In the genomic region with DNA sequence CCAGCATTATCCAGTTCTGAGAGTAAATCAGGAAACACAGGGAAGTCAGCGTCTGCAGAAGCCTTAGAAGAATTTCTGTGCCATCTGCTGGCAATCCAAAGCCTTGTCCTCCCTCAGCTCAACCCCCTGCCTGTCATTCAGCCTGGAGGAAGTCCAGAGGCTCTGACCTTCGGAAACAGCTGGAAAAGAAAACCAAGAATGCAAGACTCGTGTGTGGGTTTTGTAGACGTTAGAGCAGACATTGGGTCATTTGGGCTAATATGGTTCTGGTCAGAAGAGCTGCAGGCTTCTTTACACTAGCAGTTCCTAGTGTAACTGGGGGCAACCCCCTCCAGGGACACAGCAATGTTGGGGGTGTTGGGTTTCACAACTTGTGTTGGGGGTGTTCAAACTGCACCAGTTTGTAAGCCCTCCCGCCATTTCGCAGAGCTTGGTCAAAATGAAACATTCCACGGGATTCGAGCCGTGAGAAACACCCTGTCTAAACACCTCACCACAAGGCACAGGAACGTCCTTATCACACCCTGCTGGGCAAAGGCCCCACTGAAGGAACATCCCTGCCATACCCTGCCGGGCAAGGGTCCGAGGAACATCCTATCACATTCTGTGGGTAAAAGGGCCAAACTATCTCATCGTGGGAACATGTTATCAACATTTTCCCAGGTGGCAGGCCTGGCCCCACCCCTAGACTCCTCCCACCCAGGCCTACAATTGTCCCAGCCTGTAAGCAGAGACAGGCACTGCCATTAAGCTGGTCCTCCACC, we compare ENCODE assay signal across 1 cellular context.
A peak's percentile ranks its signal among the peaks of the same experiment; 100 is the strongest.
TF ChIP-seq lines count a peak whose summit lies in the region.

No MANE protein-coding gene starts in this region.

TF ChIP-seq in HepG2, 621 proteins besides CTCF, POLR2A, EP300 and RAD21 (continued from another document and continues in another):
- TF ChIP-seq, protein P1, sequence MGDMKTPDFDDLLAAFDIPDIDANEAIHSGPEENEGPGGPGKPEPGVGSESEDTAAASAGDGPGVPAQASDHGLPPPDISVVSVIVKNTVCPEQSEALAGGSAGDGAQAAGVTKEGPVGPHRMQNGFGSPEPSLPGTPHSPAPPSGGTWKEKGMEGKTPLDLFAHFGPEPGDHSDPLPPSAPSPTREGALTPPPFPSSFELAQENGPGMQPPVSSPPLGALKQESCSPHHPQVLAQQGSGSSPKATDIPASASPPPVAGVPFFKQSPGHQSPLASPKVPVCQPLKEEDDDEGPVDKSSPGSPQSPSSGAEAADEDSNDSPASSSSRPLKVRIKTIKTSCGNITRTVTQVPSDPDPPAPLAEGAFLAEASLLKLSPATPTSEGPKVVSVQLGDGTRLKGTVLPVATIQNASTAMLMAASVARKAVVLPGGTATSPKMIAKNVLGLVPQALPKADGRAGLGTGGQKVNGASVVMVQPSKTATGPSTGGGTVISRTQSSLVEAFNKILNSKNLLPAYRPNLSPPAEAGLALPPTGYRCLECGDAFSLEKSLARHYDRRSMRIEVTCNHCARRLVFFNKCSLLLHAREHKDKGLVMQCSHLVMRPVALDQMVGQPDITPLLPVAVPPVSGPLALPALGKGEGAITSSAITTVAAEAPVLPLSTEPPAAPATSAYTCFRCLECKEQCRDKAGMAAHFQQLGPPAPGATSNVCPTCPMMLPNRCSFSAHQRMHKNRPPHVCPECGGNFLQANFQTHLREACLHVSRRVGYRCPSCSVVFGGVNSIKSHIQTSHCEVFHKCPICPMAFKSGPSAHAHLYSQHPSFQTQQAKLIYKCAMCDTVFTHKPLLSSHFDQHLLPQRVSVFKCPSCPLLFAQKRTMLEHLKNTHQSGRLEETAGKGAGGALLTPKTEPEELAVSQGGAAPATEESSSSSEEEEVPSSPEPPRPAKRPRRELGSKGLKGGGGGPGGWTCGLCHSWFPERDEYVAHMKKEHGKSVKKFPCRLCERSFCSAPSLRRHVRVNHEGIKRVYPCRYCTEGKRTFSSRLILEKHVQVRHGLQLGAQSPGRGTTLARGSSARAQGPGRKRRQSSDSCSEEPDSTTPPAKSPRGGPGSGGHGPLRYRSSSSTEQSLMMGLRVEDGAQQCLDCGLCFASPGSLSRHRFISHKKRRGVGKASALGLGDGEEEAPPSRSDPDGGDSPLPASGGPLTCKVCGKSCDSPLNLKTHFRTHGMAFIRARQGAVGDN (CRISPR knock-in tag; IDR thresholded peaks at IDR 0.05), result peak; percentile 61
- 0 out of 2 replicates have a peak, but pooled peaks have one; percentile 26 for TF ChIP-seq NR2F6 (IDR thresholded peaks at IDR 0.05)
- TF ChIP-seq NR2F6 (CRISPR knock-in tag; IDR thresholded peaks at IDR 0.05), result no peak
- TF ChIP-seq, protein P2, sequence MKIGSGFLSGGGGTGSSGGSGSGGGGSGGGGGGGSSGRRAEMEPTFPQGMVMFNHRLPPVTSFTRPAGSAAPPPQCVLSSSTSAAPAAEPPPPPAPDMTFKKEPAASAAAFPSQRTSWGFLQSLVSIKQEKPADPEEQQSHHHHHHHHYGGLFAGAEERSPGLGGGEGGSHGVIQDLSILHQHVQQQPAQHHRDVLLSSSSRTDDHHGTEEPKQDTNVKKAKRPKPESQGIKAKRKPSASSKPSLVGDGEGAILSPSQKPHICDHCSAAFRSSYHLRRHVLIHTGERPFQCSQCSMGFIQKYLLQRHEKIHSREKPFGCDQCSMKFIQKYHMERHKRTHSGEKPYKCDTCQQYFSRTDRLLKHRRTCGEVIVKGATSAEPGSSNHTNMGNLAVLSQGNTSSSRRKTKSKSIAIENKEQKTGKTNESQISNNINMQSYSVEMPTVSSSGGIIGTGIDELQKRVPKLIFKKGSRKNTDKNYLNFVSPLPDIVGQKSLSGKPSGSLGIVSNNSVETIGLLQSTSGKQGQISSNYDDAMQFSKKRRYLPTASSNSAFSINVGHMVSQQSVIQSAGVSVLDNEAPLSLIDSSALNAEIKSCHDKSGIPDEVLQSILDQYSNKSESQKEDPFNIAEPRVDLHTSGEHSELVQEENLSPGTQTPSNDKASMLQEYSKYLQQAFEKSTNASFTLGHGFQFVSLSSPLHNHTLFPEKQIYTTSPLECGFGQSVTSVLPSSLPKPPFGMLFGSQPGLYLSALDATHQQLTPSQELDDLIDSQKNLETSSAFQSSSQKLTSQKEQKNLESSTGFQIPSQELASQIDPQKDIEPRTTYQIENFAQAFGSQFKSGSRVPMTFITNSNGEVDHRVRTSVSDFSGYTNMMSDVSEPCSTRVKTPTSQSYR (CRISPR knock-in tag; IDR thresholded peaks at IDR 0.05; ENCODE audit: borderline replicate concordance), result 0 out of 2 replicates have a peak, but pooled peaks have one; percentile 1
- TF ChIP-seq CBX1 (IDR thresholded peaks at IDR 0.05; ENCODE audit: low read depth), result no peak
- TF ChIP-seq ARID5B (CRISPR knock-in tag; IDR thresholded peaks at IDR 0.05), result peak; percentile 6; the same call in 1 of the 2 replicates
- TF ChIP-seq ZNF331 (CRISPR knock-in tag; IDR thresholded peaks at IDR 0.05), result 0 out of 2 replicates have a peak, but pooled peaks have one; percentile 35
- TF ChIP-seq CHCHD3 (CRISPR knock-in tag; IDR thresholded peaks at IDR 0.05), result no peak
- TF ChIP-seq, protein P3, sequence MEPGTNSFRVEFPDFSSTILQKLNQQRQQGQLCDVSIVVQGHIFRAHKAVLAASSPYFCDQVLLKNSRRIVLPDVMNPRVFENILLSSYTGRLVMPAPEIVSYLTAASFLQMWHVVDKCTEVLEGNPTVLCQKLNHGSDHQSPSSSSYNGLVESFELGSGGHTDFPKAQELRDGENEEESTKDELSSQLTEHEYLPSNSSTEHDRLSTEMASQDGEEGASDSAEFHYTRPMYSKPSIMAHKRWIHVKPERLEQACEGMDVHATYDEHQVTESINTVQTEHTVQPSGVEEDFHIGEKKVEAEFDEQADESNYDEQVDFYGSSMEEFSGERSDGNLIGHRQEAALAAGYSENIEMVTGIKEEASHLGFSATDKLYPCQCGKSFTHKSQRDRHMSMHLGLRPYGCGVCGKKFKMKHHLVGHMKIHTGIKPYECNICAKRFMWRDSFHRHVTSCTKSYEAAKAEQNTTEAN (CRISPR knock-in tag; conservative IDR thresholded peaks at IDR 0.05), result 0 out of 2 replicates have a peak, but pooled peaks have one; percentile 38
- TF ChIP-seq ZNF18 (CRISPR knock-in tag; IDR thresholded peaks at IDR 0.05; ENCODE audit: insufficient replicate concordance), result no peak
- TF ChIP-seq ZNF652 (CRISPR knock-in tag; IDR thresholded peaks at IDR 0.05; ENCODE audit: borderline replicate concordance, low read depth), result no peak
- TF ChIP-seq ZFX (CRISPR knock-in tag; IDR thresholded peaks at IDR 0.05; ENCODE audit: low read depth), result peak; percentile 52; the same call in 1 of the 2 replicates
- TF ChIP-seq, protein P4, sequence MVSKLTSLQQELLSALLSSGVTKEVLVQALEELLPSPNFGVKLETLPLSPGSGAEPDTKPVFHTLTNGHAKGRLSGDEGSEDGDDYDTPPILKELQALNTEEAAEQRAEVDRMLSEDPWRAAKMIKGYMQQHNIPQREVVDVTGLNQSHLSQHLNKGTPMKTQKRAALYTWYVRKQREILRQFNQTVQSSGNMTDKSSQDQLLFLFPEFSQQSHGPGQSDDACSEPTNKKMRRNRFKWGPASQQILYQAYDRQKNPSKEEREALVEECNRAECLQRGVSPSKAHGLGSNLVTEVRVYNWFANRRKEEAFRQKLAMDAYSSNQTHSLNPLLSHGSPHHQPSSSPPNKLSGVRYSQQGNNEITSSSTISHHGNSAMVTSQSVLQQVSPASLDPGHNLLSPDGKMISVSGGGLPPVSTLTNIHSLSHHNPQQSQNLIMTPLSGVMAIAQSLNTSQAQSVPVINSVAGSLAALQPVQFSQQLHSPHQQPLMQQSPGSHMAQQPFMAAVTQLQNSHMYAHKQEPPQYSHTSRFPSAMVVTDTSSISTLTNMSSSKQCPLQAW (CRISPR knock-in tag; IDR thresholded peaks at IDR 0.05), result 0 out of 2 replicates have a peak, but pooled peaks have one; percentile 51
- TF ChIP-seq RCOR2 (CRISPR knock-in tag; IDR thresholded peaks at IDR 0.05), result 0 out of 2 replicates have a peak, but pooled peaks have one; percentile 18
- TF ChIP-seq RAD51 (IDR thresholded peaks at IDR 0.05; ENCODE audit: borderline replicate concordance), result no peak
- TF ChIP-seq, protein P5, sequence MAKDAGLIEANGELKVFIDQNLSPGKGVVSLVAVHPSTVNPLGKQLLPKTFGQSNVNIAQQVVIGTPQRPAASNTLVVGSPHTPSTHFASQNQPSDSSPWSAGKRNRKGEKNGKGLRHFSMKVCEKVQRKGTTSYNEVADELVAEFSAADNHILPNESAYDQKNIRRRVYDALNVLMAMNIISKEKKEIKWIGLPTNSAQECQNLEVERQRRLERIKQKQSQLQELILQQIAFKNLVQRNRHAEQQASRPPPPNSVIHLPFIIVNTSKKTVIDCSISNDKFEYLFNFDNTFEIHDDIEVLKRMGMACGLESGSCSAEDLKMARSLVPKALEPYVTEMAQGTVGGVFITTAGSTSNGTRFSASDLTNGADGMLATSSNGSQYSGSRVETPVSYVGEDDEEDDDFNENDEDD (CRISPR knock-in tag; IDR thresholded peaks at IDR 0.05; ENCODE audit: borderline replicate concordance), result peak; percentile 26; the same call in 1 of the 2 replicates
- no peak for TF ChIP-seq NR1H2 (CRISPR knock-in tag; IDR thresholded peaks at IDR 0.05; ENCODE audit: borderline replicate concordance, low read depth)
- no peak for TF ChIP-seq CREB3 (CRISPR knock-in tag; IDR thresholded peaks at IDR 0.05)
- peak; percentile 30; the same call in 1 of the 2 replicates for TF ChIP-seq ETV5 (CRISPR knock-in tag; IDR thresholded peaks at IDR 0.05; ENCODE audit: borderline replicate concordance)
- no peak for TF ChIP-seq MTA1 (CRISPR knock-in tag; IDR thresholded peaks at IDR 0.05; ENCODE audit: borderline replicate concordance)
- no peak for TF ChIP-seq ZNF446 (CRISPR knock-in tag; IDR thresholded peaks at IDR 0.05)
- TF ChIP-seq XRCC5 (optimal IDR thresholded peaks at IDR 0.05; ENCODE audit: low read length), result peak; percentile 18
- TF ChIP-seq, protein P6, sequence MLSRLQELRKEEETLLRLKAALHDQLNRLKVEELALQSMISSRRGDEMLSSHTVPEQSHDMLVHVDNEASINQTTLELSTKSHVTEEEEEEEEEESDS (CRISPR knock-in tag; IDR thresholded peaks at IDR 0.05; ENCODE audit: borderline replicate concordance), result no peak
- TF ChIP-seq FOSL1 (CRISPR knock-in tag; IDR thresholded peaks at IDR 0.05; ENCODE audit: borderline replicate concordance), result no peak
- TF ChIP-seq, protein P7, sequence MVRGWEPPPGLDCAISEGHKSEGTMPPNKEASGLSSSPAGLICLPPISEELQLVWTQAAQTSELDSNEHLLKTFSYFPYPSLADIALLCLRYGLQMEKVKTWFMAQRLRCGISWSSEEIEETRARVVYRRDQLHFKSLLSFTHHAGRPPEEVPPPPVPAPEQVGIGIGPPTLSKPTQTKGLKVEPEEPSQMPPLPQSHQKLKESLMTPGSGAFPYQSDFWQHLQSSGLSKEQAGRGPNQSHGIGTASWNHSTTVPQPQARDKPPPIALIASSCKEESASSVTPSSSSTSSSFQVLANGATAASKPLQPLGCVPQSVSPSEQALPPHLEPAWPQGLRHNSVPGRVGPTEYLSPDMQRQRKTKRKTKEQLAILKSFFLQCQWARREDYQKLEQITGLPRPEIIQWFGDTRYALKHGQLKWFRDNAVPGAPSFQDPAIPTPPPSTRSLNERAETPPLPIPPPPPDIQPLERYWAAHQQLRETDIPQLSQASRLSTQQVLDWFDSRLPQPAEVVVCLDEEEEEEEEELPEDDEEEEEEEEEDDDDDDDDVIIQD (CRISPR knock-in tag; IDR thresholded peaks at IDR 0.05; ENCODE audit: low read depth), result 0 out of 2 replicates have a peak, but pooled peaks have one; percentile 38
- peak; percentile 69 for TF ChIP-seq ELF3 (CRISPR knock-in tag; IDR thresholded peaks at IDR 0.05)
- 0 out of 2 replicates have a peak, but pooled peaks have one; percentile 12 for TF ChIP-seq ZNF567 (CRISPR knock-in tag; IDR thresholded peaks at IDR 0.05; ENCODE audit: borderline replicate concordance)
- TF ChIP-seq ZNF878 (CRISPR knock-in tag; IDR thresholded peaks at IDR 0.05), result 0 out of 2 replicates have a peak, but pooled peaks have one; percentile 26
